In the genomic region with DNA sequence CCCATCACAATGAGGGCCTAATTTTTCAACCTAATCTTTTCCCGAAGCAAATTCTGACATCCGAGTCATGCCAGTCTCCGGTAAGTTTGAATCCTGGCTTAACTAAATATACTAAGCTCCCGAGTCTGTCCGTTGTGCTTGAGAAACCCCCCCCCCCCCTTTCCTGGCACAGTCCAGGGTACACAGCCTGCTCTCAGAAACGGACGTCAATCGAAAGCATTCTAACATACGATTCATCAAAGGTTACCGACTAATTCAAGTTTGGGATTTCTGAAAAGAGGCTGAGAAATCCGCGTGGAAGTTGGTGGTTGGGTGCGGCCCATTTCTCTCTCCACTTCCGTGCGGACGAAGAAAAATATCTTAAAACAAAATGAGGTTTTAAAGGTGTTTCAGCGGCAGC, we compare ENCODE assay signal across 6 cellular contexts. TPM values are rescaled to one million over a fixed set of nuclear protein-coding genes. Genes with fewer than 3 reads are reported as not detected.
DNase-seq lines count a peak whose midpoint lies in the region; ATAC-seq and TF ChIP-seq lines count a peak whose summit lies in the region.

No MANE protein-coding gene starts in this region.

- H3K4me1 ChIP-seq in right atrium auricular region: peaks cover 0 to 32% of the 10 kb centered on the region in 2 donors
- H3K4me1 ChIP-seq in uterus: peaks cover 0 to 13% of the 10 kb centered on the region in 2 donors

- no peak for ATAC-seq in stimulated activated naive CD8-positive, alpha-beta T cell treated with anti-CD3 and anti-CD28 coated beads, Interleukin-15, Interleukin-2, amounts not matched to agents 100 U/mL and 50 U/mL, for 24 hours
- no peak for ATAC-seq in HG03354 (IDR thresholded peaks at IDR 0.05; ENCODE audit: poor library complexity, severe bottlenecking, unreplicated experiment)

- H3K27me3 ChIP-seq in right atrium auricular region (no peaks in the 10 kb centered on the region), uterus (no peaks in the 10 kb centered on the region)

- no peak for DNase-seq in stimulated activated naive CD8-positive, alpha-beta T cell treated with anti-CD3 and anti-CD28 coated beads, Interleukin-15, Interleukin-2, amounts not matched to agents 100 U/mL and 50 U/mL, for 24 hours
- DNase-seq in right atrium auricular region (ENCODE audit: low spot score) (no peak), uterus (no peak), NCI-H510A (lab: John Stamatoyannopoulos, UW) (no peak)

- TF ChIP-seq POLR2A in uterus (IDR thresholded peaks at IDR 0.05): no peak

- H3K36me3 Mint-ChIP-seq in stimulated activated naive CD8-positive, alpha-beta T cell treated with anti-CD3 and anti-CD28 coated beads, Interleukin-15, Interleukin-2, amounts not matched to agents 100 ng/mL and 50 ng/mL, for 24 hours (ENCODE audit: low read depth): peaks cover 21% of the 10 kb centered on the region

- no peaks in the 10 kb centered on the region for H3K9me3 ChIP-seq in right atrium auricular region
- no peaks in the 10 kb centered on the region for H3K9me3 ChIP-seq in uterus

- TF ChIP-seq CTCF in right atrium auricular region (IDR thresholded peaks at IDR 0.05) (no peak), uterus (IDR thresholded peaks at IDR 0.05) (no peak)

- peak overlapping the region; percentile 90 for H3K4me3 Mint-ChIP-seq in stimulated activated naive CD8-positive, alpha-beta T cell treated with anti-CD3 and anti-CD28 coated beads, Interleukin-15, Interleukin-2, amounts not matched to agents 100 ng/mL and 50 ng/mL, for 24 hours

- H3K27me3 Mint-ChIP-seq in stimulated activated naive CD8-positive, alpha-beta T cell treated with anti-CD3 and anti-CD28 coated beads, Interleukin-15, Interleukin-2, amounts not matched to agents 100 ng/mL and 50 ng/mL, for 24 hours: no peaks in the 10 kb centered on the region

- H3K36me3 ChIP-seq in right atrium auricular region (no peaks in the 10 kb centered on the region), uterus (no peaks in the 10 kb centered on the region)

- peaks cover 4% of the 10 kb centered on the region for H3K9me3 Mint-ChIP-seq in stimulated activated naive CD8-positive, alpha-beta T cell treated with anti-CD3 and anti-CD28 coated beads, Interleukin-15, Interleukin-2, amounts not matched to agents 100 ng/mL and 50 ng/mL, for 24 hours

- peaks cover 32% of the 10 kb centered on the region for H3K4me1 Mint-ChIP-seq in stimulated activated naive CD8-positive, alpha-beta T cell treated with anti-CD3 and anti-CD28 coated beads, Interleukin-15, Interleukin-2, amounts not matched to agents 100 ng/mL and 50 ng/mL, for 24 hours (ENCODE audit: low read depth)

- H3K4me3 ChIP-seq in right atrium auricular region: peak overlapping the region; percentile 67 to 82
- H3K4me3 ChIP-seq in uterus: peak overlapping the region; percentile 83 to 89

- intact Hi-C loops in uterus (cut with DNase I; ENCODE audit: low total_unique reads): loop anchor here (10.0 kb wide), 1 partner anchor 75 kb away; no protein-coding TSS in a partner anchor

- H3K27ac Mint-ChIP-seq in stimulated activated naive CD8-positive, alpha-beta T cell treated with anti-CD3 and anti-CD28 coated beads, Interleukin-15, Interleukin-2, amounts not matched to agents 100 ng/mL and 50 ng/mL, for 24 hours: peak overlapping the region; percentile 82

- H3K27ac ChIP-seq in right atrium auricular region: peak overlapping the region; percentile 75 to 80
- H3K27ac ChIP-seq in uterus: peak overlapping the region; percentile 60 to 76

RNA-seq across cellular contexts. Expression of gene SDAD1, which starts 0.6 kb away (rescaled TPM):
- total RNA-seq in right atrium auricular region (10 to 100 TPM; 22.1 to 22.6 TPM), uterus (10 to 100 TPM; 17.9 to 53.5 (median 30.5) TPM)

RNA-seq across cellular contexts. Expression of gene CXCL9, which starts 17.2 kb away (rescaled TPM):
- total RNA-seq in right atrium auricular region: 1 to 10 TPM; 1.0 to 2.6 TPM
- under 1 TPM in 2 of 4 donors, not detected in 2; 0.14 to 0.21 TPM for total RNA-seq in uterus

RNA-seq across cellular contexts. Expression of gene CXCL10, which starts 33.2 kb away (rescaled TPM):
- total RNA-seq in right atrium auricular region (under 1 TPM in 1 of 2 donors, not detected in 1; 0.28 TPM), uterus (1 to 10 TPM in 1 of 4 donors, under 1 TPM in 1, not detected in 2; 0.52 to 1.9 TPM)

RNA-seq across cellular contexts. Expression of gene CXCL11, which starts 45.7 kb away (rescaled TPM):
- not detected for total RNA-seq in right atrium auricular region
- total RNA-seq in uterus: under 1 TPM in 1 of 4 donors, not detected in 3; 0.14 TPM

RNA-seq across cellular contexts. Expression of gene NAAA, which starts 49.3 kb away (rescaled TPM):
- 10 to 100 TPM; 39.5 to 54.6 TPM for total RNA-seq in right atrium auricular region
- total RNA-seq in uterus: 100 to 1,000 TPM in 1 of 4 donors, 10 to 100 TPM in 3; 21.5 to 109 (median 46.1) TPM
